ENCODE assay signal across 14 cellular contexts in the genomic region with DNA sequence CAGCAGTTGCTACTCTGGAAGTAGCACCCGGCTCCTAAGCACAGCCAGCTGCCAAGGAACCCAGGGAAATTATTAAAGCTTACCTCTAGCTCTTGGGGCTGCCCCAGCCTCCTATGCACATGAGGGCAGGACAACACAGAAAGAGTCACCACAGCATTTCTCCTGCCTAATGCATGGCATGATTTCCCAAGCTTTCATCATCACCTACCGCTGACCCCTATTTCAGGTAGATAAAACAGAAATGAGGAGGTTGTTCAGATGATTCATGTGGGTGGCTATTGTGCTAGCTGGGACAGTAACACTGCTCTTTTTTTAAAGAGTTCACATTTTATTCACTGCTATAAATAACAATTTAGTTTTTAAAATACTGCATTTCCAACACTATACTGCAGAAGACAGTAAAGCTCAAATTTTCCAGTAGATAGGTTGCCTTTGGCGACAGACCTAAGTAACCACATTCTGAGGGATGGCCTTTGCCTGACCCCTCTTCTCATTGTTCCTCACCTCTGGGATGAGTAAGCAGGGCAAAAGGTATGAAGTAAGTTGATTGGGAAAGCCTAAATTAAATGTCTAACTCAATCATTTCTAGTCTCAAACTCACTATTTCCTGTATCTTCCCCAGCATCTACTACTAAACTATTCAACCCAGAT. TPM values are rescaled to one million over a fixed set of nuclear protein-coding genes. Genes with fewer than 3 reads are reported as not detected.
A peak's percentile ranks its signal among the peaks of the same experiment; 100 is the strongest.
DNase-seq lines count a peak whose midpoint lies in the region; ATAC-seq, FAIRE-seq and TF ChIP-seq lines count a peak whose summit lies in the region.
"Had no signal": no experiment of that assay in that cellular context is flagged by ENCODE, and none has a peak within 500 bp of the region (broad histone marks: within the 10 kb centered on the region; RNA-seq: fewer than 3 reads in every experiment).

No MANE protein-coding gene starts in this region.

- H3K27ac Mint-ChIP-seq in activated CD8-positive, alpha-beta memory T cell treated with anti-CD3 and anti-CD28 coated beads, Interleukin-2, amount 10 ng/mL, durations not matched to agents 7 days and 5 days = peak overlapping the region; percentile 43
- H3K27ac Mint-ChIP-seq in natural killer cell treated with Interleukin-12 subunit alpha and Interleukin-12 subunit beta and Interleukin-15 and Interleukin-18, amount 100 ng/mL, for 72 hours = peak overlapping the region; percentile 40 to 58
- H3K27ac Mint-ChIP-seq: activated T-helper 2 cell treated with anti-CD3 and anti-CD28 coated beads, Interferon-gamma antibody, Interleukin-2, Interleukin-4, amounts not matched to agents 10 μg/mL and 5 μg/mL and 100 μg/mL, durations not matched to agents 14 hours and 24 hours and 36 hours had no signal

- H3K4me1 Mint-ChIP-seq in activated CD8-positive, alpha-beta memory T cell treated with anti-CD3 and anti-CD28 coated beads, Interleukin-2, amount 10 ng/mL, durations not matched to agents 7 days and 5 days = peaks cover 31% of the 10 kb centered on the region
- peaks cover 24 to 36% of the 10 kb centered on the region in 2 donors for H3K4me1 Mint-ChIP-seq in natural killer cell treated with Interleukin-12 subunit alpha and Interleukin-12 subunit beta and Interleukin-15 and Interleukin-18, amount 100 ng/mL, for 72 hours (ENCODE audit: low read depth in 2 of 2)

- H3K9me3 ChIP-seq in mammary epithelial cell (replicated peaks; ENCODE audit: insufficient read depth, low read length) (no peaks in the 10 kb centered on the region), ovary (no peaks in the 10 kb centered on the region)

- DNase-seq in activated CD8-positive, alpha-beta memory T cell treated with anti-CD3 and anti-CD28 coated beads, Interleukin-2, amount 10 ng/mL, durations not matched to agents 7 days and 5 days = no peak
- no peak for DNase-seq in activated CD8-positive, alpha-beta memory T cell treated with anti-CD3 and anti-CD28 coated beads, Interleukin-2, amount 50 U/mL, for 4 hours
- peak; percentile 2 for DNase-seq in HT-29 (ENCODE audit: low spot score)
- DNase-seq in mammary epithelial cell = peak; percentile 74
- DNase-seq in natural killer cell treated with Interleukin-12 subunit alpha and Interleukin-12 subunit beta and Interleukin-15 and Interleukin-18, amount 100 ng/mL, for 72 hours (ENCODE audit: low spot score) = no peak
- no peak for DNase-seq in substantia nigra (lab: John Stamatoyannopoulos, UW)
- DNase-seq in ovary = no peak
- no peak for DNase-seq in HTR-8/SVneo (ENCODE audit: insufficient read length, low spot score)
- DNase-seq: KBM-7, NCI-H146, NCI-H774, SHP77 treated with DMSO at 0.1 percent for 48 hours had no signal

- dilution Hi-C loops in mammary epithelial cell (cut with HindIII; ENCODE audit: low sequenced_read_pairs) = no loop called here

- H3K27ac ChIP-seq in mammary epithelial cell (ENCODE audit: insufficient read depth, low read depth, low read length) (peak overlapping the region; percentile 47), substantia nigra (ENCODE audit: low read depth, low read length, poor library complexity, severe bottlenecking) (no peak overlapping the region), ovary (no peak overlapping the region)
- H3K27ac ChIP-seq: parathyroid adenoma had no signal

- FAIRE-seq in HTR-8/SVneo (lab: Jason Lieb, UNC) = no peak

- no peak overlapping the region for H3K4me3 ChIP-seq in mammary epithelial cell (replicated peaks in 1 of 3; ENCODE audit: insufficient read depth in 1 of 3, low read depth in 2 of 3, low read length in 3 of 3)
- H3K4me3 ChIP-seq in ovary = no peak overlapping the region

- no peak overlapping the region for H3K4me3 Mint-ChIP-seq in activated CD8-positive, alpha-beta memory T cell treated with anti-CD3 and anti-CD28 coated beads, Interleukin-2, amount 10 ng/mL, durations not matched to agents 7 days and 5 days
- peak overlapping the region; percentile 45 for H3K4me3 Mint-ChIP-seq in natural killer cell treated with Interleukin-12 subunit alpha and Interleukin-12 subunit beta and Interleukin-15 and Interleukin-18, amount 100 ng/mL, for 72 hours

- H3K9me3 Mint-ChIP-seq in activated CD8-positive, alpha-beta memory T cell treated with anti-CD3 and anti-CD28 coated beads, Interleukin-2, amount 10 ng/mL, durations not matched to agents 7 days and 5 days (ENCODE audit: low read depth) = no peaks in the 10 kb centered on the region
- H3K9me3 Mint-ChIP-seq in natural killer cell treated with Interleukin-12 subunit alpha and Interleukin-12 subunit beta and Interleukin-15 and Interleukin-18, amount 100 ng/mL, for 72 hours = peaks cover 2% of the 10 kb centered on the region

- no peak overlapping the region for H3K9ac ChIP-seq in mammary epithelial cell (ENCODE audit: insufficient read depth, low read length)
- H3K9ac ChIP-seq: parathyroid adenoma had no signal

- H3K36me3 ChIP-seq in mammary epithelial cell (ENCODE audit: insufficient read depth, low read length) (no peaks in the 10 kb centered on the region), ovary (no peaks in the 10 kb centered on the region)

- TF ChIP-seq CTCF in mammary epithelial cell (conservative IDR thresholded peaks at IDR 0.05 in 1 of 2, IDR thresholded peaks at IDR 0.05 in 1 of 2; ENCODE audit: extremely low read depth in 1 of 2, insufficient read depth in 1 of 2, low read depth in 1 of 2, low read length in 2 of 2) = peak in 1 of 2 donors; percentile 11
- TF ChIP-seq CTCF in ovary (IDR thresholded peaks at IDR 0.05) = no peak

- H3K79me2 ChIP-seq in mammary epithelial cell (ENCODE audit: insufficient read depth, low read length) = peaks cover 78% of the 10 kb centered on the region

- no peaks in the 10 kb centered on the region for H3K27me3 ChIP-seq in mammary epithelial cell (ENCODE audit: insufficient read depth, low read length)
- no peaks in the 10 kb centered on the region for H3K27me3 ChIP-seq in ovary

- no TSS peak for BruUV-seq in mammary epithelial cell (replicated peaks; lab: Mats Ljungman, UMichigan)

- peaks cover 42% of the 10 kb centered on the region for H3K36me3 Mint-ChIP-seq in activated CD8-positive, alpha-beta memory T cell treated with anti-CD3 and anti-CD28 coated beads, Interleukin-2, amount 10 ng/mL, durations not matched to agents 7 days and 5 days
- H3K36me3 Mint-ChIP-seq in natural killer cell treated with Interleukin-12 subunit alpha and Interleukin-12 subunit beta and Interleukin-15 and Interleukin-18, amount 100 ng/mL, for 72 hours = peaks cover 8% of the 10 kb centered on the region

- ATAC-seq in activated CD8-positive, alpha-beta memory T cell treated with anti-CD3 and anti-CD28 coated beads, Interleukin-2, amount 10 ng/mL, durations not matched to agents 7 days and 5 days = no peak
- ATAC-seq in natural killer cell treated with Interleukin-12 subunit alpha and Interleukin-12 subunit beta and Interleukin-15 and Interleukin-18, amount 100 ng/mL, for 72 hours = peak; percentile 62 to 68

- WGBS in mammary epithelial cell (ENCODE audit: low coverage, missing lambda C conversion rate) = 39% methylated on average over 3 of the region's 3 CpGs
- 72 to 88% (median 87%) methylated on average over 3 of the region's 3 CpGs for WGBS in ovary, 3 donors

- TF ChIP-seq POLR2A in ovary (IDR thresholded peaks at IDR 0.05) = no peak

- H3K4me1 ChIP-seq in mammary epithelial cell (ENCODE audit: insufficient read depth, low read length) (peaks cover 13% of the 10 kb centered on the region), ovary (ENCODE audit: insufficient read depth) (no peaks in the 10 kb centered on the region)
- H3K4me1 ChIP-seq: parathyroid adenoma had no signal

- CTCF ChIA-PET in activated CD8-positive, alpha-beta memory T cell treated with anti-CD3 and anti-CD28 coated beads, Interleukin-2, amount 10 ng/mL, durations not matched to agents 7 days and 5 days (lab: Charles Lee) = interaction anchor here (0.8 to 1.1 kb wide), 2 partner anchors 16 to 20 kb away, joined by 3 read pairs; no protein-coding TSS in a partner anchor
- CTCF ChIA-PET in mammary epithelial cell (lab: Charles Lee; ENCODE audit: low non-redundant PET) = no interaction called here

- in situ Hi-C loops in mammary epithelial cell (cut with MboI; ENCODE audit: low sequenced_read_pairs in 2 of 2) = no loop called here

- H3K27me3 Mint-ChIP-seq in activated CD8-positive, alpha-beta memory T cell treated with anti-CD3 and anti-CD28 coated beads, Interleukin-2, amount 10 ng/mL, durations not matched to agents 7 days and 5 days = no peaks in the 10 kb centered on the region
- H3K27me3 Mint-ChIP-seq in natural killer cell treated with Interleukin-12 subunit alpha and Interleukin-12 subunit beta and Interleukin-15 and Interleukin-18, amount 100 ng/mL, for 72 hours = peaks cover 0 to 2% of the 10 kb centered on the region in 2 donors

- H4K20me1 ChIP-seq in mammary epithelial cell (ENCODE audit: insufficient read depth, low read length) = no peaks in the 10 kb centered on the region

- H2AFZ ChIP-seq in mammary epithelial cell (ENCODE audit: low read depth, low read length) = no peak overlapping the region
- H2AFZ ChIP-seq: parathyroid adenoma had no signal

- H3K4me2 ChIP-seq in mammary epithelial cell (ENCODE audit: insufficient read depth, low read depth, low read length) = peak overlapping the region; percentile 42

- no peak for TF ChIP-seq EP300 in ovary (IDR thresholded peaks at IDR 0.05)

- intact Hi-C loops in mammary epithelial cell (cut with micrococcal nuclease) (loop anchor here (2.0 kb wide), 1 partner anchor 14 kb away; no protein-coding TSS in a partner anchor), ovary (cut with DNase I) (no loop called here)

RNA-seq across cellular contexts. Expression of gene CASK, which starts 16.7 kb away (rescaled TPM):
- 10 to 100 TPM; 30.2 to 40.0 TPM for total RNA-seq in activated CD8-positive, alpha-beta memory T cell treated with anti-CD3 and anti-CD28 coated beads, Interleukin-2, amount 10 ng/mL, durations not matched to agents 7 days and 5 days
- 8.2 and 13.5 TPM in 2 replicates for total RNA-seq in HT-29 (2014; rRNA removed; shearing (Covaris generic))
- 10 to 100 TPM; 54.0 to 57.9 TPM for total RNA-seq in mammary epithelial cell
- polyA plus RNA-seq in mammary epithelial cell = 17.7 TPM
- 87.5 TPM for polyA minus RNA-seq in mammary epithelial cell
- 10 to 100 TPM; 30.5 to 55.3 TPM for total RNA-seq in natural killer cell treated with Interleukin-12 subunit alpha and Interleukin-12 subunit beta and Interleukin-15 and Interleukin-18, amount 100 ng/mL, for 72 hours
- total RNA-seq in ovary = 10 to 100 TPM; 25.7 to 70.9 (median 43.4) TPM
- 10 to 100 TPM; 11.3 to 26.5 TPM for polyA plus RNA-seq in ovary

Comparison
In these comparisons a context has a peak if more than half of its experiments do, and no peak if none do; other contexts are left out.
1. DNase-seq: peak in HT-29 (single experiment) and mammary epithelial cell (single experiment); none in activated CD8-positive, alpha-beta memory T cell treated with anti-CD3 and anti-CD28 coated beads, Interleukin-2, amount 10 ng/mL, durations not matched to agents 7 days and 5 days (single experiment), activated CD8-positive, alpha-beta memory T cell treated with anti-CD3 and anti-CD28 coated beads, Interleukin-2, amount 50 U/mL, for 4 hours (single experiment), natural killer cell treated with Interleukin-12 subunit alpha and Interleukin-12 subunit beta and Interleukin-15 and Interleukin-18, amount 100 ng/mL, for 72 hours (single experiment), substantia nigra (0 of 49), ovary (0 of 5) and HTR-8/SVneo (single experiment).